Comparison of ENCODE assay signal across 21 cellular contexts in genomic region chr7:26022578-26022977, GRCh38.
"Had no signal": no experiment of that assay in that cellular context is flagged by ENCODE, and none has a peak within 500 bp of the region (broad histone marks: within the 10 kb centered on the region; RNA-seq: fewer than 3 reads in every experiment).

No MANE protein-coding gene starts in this region.

- H3K36me3 ChIP-seq: left ventricle myocardium inferior, lower lobe of right lung, ovary, stomach, thoracic aorta, transverse colon had no signal

- H3K4me3 ChIP-seq: coronary artery, dorsolateral prefrontal cortex, hepatocyte, left ventricle myocardium inferior, lower lobe of right lung, ovary, stomach, thoracic aorta, transverse colon had no signal

- H3K4me1 ChIP-seq: left ventricle myocardium inferior, lower lobe of right lung, stomach, transverse colon had no signal

- H3K27ac ChIP-seq: coronary artery, dorsolateral prefrontal cortex, hepatocyte, left ventricle myocardium inferior, lower lobe of right lung, ovary, stomach, thoracic aorta, transverse colon had no signal

- H3K9me3 ChIP-seq: left ventricle myocardium inferior, lower lobe of right lung, ovary, stomach, thoracic aorta, transverse colon had no signal

- H3K27me3 ChIP-seq: hepatocyte, ovary, stomach, transverse colon had no signal

- DNase-seq: dorsolateral prefrontal cortex; effector CD8-positive, alpha-beta T cell; foreskin melanocyte; head of caudate nucleus; kidney; left cardiac atrium; left ventricle myocardium inferior; lower lobe of right lung; natural killer cell; nucleus accumbens; ovary; right cardiac atrium; small intestine; stimulated activated CD4-positive, alpha-beta T cell treated with anti-CD3 and anti-CD28 coated beads, Interleukin-12 subunit alpha, Interleukin-12 subunit beta, amount 100 ng/mL, for 4 hours; stimulated activated naive CD4-positive, alpha-beta T cell; stomach; substantia nigra; transverse colon had no signal
